Comparison of ENCODE assay signal across 8 cellular contexts in genomic region chr16:14628806-14629611, GRCh38. TPM values are rescaled to one million over a fixed set of nuclear protein-coding genes. Genes with fewer than 3 reads are reported as not detected.
A peak's percentile ranks its signal among the peaks of the same experiment; 100 is the strongest.
DNase-seq lines count a peak whose midpoint lies in the region; ATAC-seq and TF ChIP-seq lines count a peak whose summit lies in the region.

No MANE protein-coding gene starts in this region.

- H3K9me3 ChIP-seq in aorta (ENCODE audit: control insufficient read depth, low read length): no peaks in the 10 kb centered on the region

- no peak overlapping the region for H3K23ac ChIP-seq in mesendoderm (ENCODE audit: low read length)

- peak overlapping the region; percentile 63 for H3K4me3 ChIP-seq in AG09309 (ENCODE audit: control insufficient read depth, low read depth, low read length)
- H3K4me3 ChIP-seq in HL-60 (replicated peaks; ENCODE audit: insufficient read depth, low read length): peak overlapping the region; percentile 92
- peak overlapping the region; percentile 93 for H3K4me3 ChIP-seq in astrocyte of the spinal cord (ENCODE audit: low read depth, low read length)
- H3K4me3 ChIP-seq in mesendoderm (ENCODE audit: low read length): peak overlapping the region; percentile 76
- H3K4me3 ChIP-seq in aorta (ENCODE audit: low read length in 2 of 2): peak overlapping the region; percentile 84

- no peak overlapping the region for H2BK5ac ChIP-seq in mesendoderm (ENCODE audit: low read length)

- no peak overlapping the region for H3K4ac ChIP-seq in mesendoderm (ENCODE audit: low read depth, low read length)

- no peak overlapping the region for H2AK5ac ChIP-seq in mesendoderm (ENCODE audit: low read length)

- TF ChIP-seq CTCF in AG09309 (IDR thresholded peaks at IDR 0.05; ENCODE audit: control insufficient read depth, insufficient read depth, low read depth, low read length, missing control alignments) (no peak), HL-60 (IDR thresholded peaks at IDR 0.05; ENCODE audit: insufficient read depth, low read length) (no peak), astrocyte of the spinal cord (IDR thresholded peaks at IDR 0.05; ENCODE audit: low read depth, low read length) (no peak)

- H3K27me3 ChIP-seq in HL-60 (ENCODE audit: insufficient read depth, poor library complexity, severe bottlenecking): no peaks in the 10 kb centered on the region
- no peaks in the 10 kb centered on the region for H3K27me3 ChIP-seq in mesendoderm (ENCODE audit: insufficient read depth, low read length, poor library complexity)
- H3K27me3 ChIP-seq in aorta (ENCODE audit: control insufficient read depth in 1 of 2, insufficient read depth in 2 of 2, low read length in 1 of 2): no peaks in the 10 kb centered on the region

- peak overlapping the region; percentile 15 for H4K8ac ChIP-seq in mesendoderm (ENCODE audit: low read depth, low read length)

- no peak overlapping the region for H2BK120ac ChIP-seq in mesendoderm (ENCODE audit: low read depth, low read length)

- ATAC-seq in aorta (ENCODE audit: low FRiP score): no peak
- no peak for ATAC-seq in HG03175 (IDR thresholded peaks at IDR 0.05; ENCODE audit: unreplicated experiment)
- ATAC-seq in HG02623 (IDR thresholded peaks at IDR 0.05; ENCODE audit: unreplicated experiment): no peak
- ATAC-seq in HG02571 (IDR thresholded peaks at IDR 0.05; ENCODE audit: unreplicated experiment): no peak

- H3K4me1 ChIP-seq in mesendoderm (ENCODE audit: control insufficient read depth, low read depth, low read length) (peaks cover 6% of the 10 kb centered on the region), aorta (ENCODE audit: control insufficient read depth in 1 of 2, insufficient read depth in 2 of 2, low read length in 2 of 2) (no peaks in the 10 kb centered on the region)

- WGBS in mesendoderm (ENCODE audit: extremely low coverage, insufficient coverage, low lambda C conversion rate): no CpG with 5 or more reads among the region's 12 CpGs
- 55 to 57% methylated on average over 12 of the region's 12 CpGs for WGBS in aorta, 2 donors

- no peak overlapping the region for H2BK15ac ChIP-seq in mesendoderm (replicated peaks; ENCODE audit: low read depth)

- peaks cover 12% of the 10 kb centered on the region for H3K79me2 ChIP-seq in mesendoderm (ENCODE audit: control insufficient read depth, insufficient read depth, low read length)

- H3K79me1 ChIP-seq in mesendoderm (ENCODE audit: low read length): peaks cover 7% of the 10 kb centered on the region

- H3K36me3 ChIP-seq in mesendoderm (ENCODE audit: control insufficient read depth, insufficient read depth, low read length) (no peaks in the 10 kb centered on the region), aorta (ENCODE audit: control insufficient read depth in 1 of 2, insufficient read depth in 2 of 2, low read length in 1 of 2) (peaks cover 0 to 2% of the 10 kb centered on the region in 2 donors)

- DNase-seq in AG09309 (ENCODE audit: low read depth) (no peak), HL-60 (ENCODE audit: low read depth in 1 of 2, low spot score in 1 of 2) (no peak), astrocyte of the spinal cord (ENCODE audit: low read depth, low spot score) (no peak), mesendoderm (no peak), aorta (no peak)

- peak overlapping the region; percentile 94 for H3K9ac ChIP-seq in mesendoderm (ENCODE audit: low read length)

- peak overlapping the region; percentile 84 for H3K4me2 ChIP-seq in mesendoderm (ENCODE audit: low read length)

- in situ Hi-C loops in astrocyte of the spinal cord (cut with HindIII; ENCODE audit: low sequenced_read_pairs): no loop called here

- H3K56ac ChIP-seq in mesendoderm (ENCODE audit: low read length): peak overlapping the region; percentile 97

- H4K5ac ChIP-seq in mesendoderm (ENCODE audit: low read length): no peak overlapping the region

- intact Hi-C loops in aorta (cut with DNase I): no loop called here

- H3K18ac ChIP-seq in mesendoderm (ENCODE audit: low read length): peak overlapping the region; percentile 25

- peak overlapping the region; percentile 87 for H3K27ac ChIP-seq in HL-60 (replicated peaks)
- peak overlapping the region; percentile 87 for H3K27ac ChIP-seq in mesendoderm (ENCODE audit: low read depth, low read length)
- peak overlapping the region in 1 of 2 donors; percentile 72 for H3K27ac ChIP-seq in aorta (ENCODE audit: low read depth in 1 of 2, low read length in 2 of 2)

RNA-seq across cellular contexts. Expression of gene PARN, which starts 1.1 kb away (rescaled TPM):
- 40.6 TPM for polyA plus RNA-seq in mesendoderm (2013, experiment 1 of 2)
- polyA plus RNA-seq in mesendoderm (2013, experiment 2 of 2): 40.1 TPM
- total RNA-seq in aorta: 10 to 100 TPM; 25.0 to 32.2 TPM
- 10 to 100 TPM in 1 of 2 donors, 1 to 10 TPM in 1; 8.1 to 18.9 TPM for polyA plus RNA-seq in aorta

RNA-seq across cellular contexts. Expression of gene BFAR, which starts 3.7 kb away (rescaled TPM):
- polyA plus RNA-seq in mesendoderm (2013, experiment 1 of 2): 80.3 TPM
- 78.7 TPM for polyA plus RNA-seq in mesendoderm (2013, experiment 2 of 2)
- 10 to 100 TPM; 39.3 to 40.2 TPM for total RNA-seq in aorta
- 10 to 100 TPM; 21.9 to 34.4 TPM for polyA plus RNA-seq in aorta
